In the genomic region with DNA sequence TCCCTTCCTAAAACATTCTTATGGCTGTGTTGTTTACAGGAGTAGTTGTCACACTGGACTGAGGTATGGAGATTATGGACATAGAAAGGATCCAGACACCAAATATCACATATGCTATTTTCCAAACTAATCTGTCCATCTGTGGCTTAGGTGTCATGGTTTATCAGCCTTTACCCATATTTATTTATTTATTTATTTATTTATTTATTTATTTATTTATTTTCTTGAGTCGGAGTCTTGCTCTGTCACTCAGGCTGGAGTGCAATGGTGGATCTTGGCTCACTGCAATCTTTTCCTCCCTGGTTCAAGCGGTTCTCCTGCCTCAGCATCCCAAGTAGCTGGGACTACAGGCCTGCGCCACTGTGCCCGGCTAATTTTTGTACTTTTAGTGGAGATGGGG, we compare ENCODE assay signal across 1 cellular context.
TF ChIP-seq lines count a peak whose summit lies in the region.

No MANE protein-coding gene starts in this region.

TF ChIP-seq in HEK293, 187 proteins besides CTCF, POLR2A, EP300 and RAD21 (continued from another document):
- peak; percentile 68 for TF ChIP-seq ZNF518A (tag by site-specific recombination; conservative IDR thresholded peaks at IDR 0.05; ENCODE audit: low read depth)
- TF ChIP-seq ZNF426 (tag by site-specific recombination; IDR thresholded peaks at IDR 0.05), result peak; percentile 63
- no peak for TF ChIP-seq GLI4 (tag by site-specific recombination; IDR thresholded peaks at IDR 0.05)
- no peak for TF ChIP-seq ZNF677 (tag by site-specific recombination; IDR thresholded peaks at IDR 0.05)
- TF ChIP-seq OSR2 (tag by site-specific recombination; IDR thresholded peaks at IDR 0.05), result no peak
- TF ChIP-seq KLF16 (tag by site-specific recombination; IDR thresholded peaks at IDR 0.05), result no peak
- TF ChIP-seq ZNF214 (tag by site-specific recombination; IDR thresholded peaks at IDR 0.05; ENCODE audit: borderline replicate concordance), result no peak
- TF ChIP-seq MEIS1 (CRISPR knock-in tag; IDR thresholded peaks at IDR 0.05; ENCODE audit: borderline replicate concordance), result no peak
- TF ChIP-seq, protein P1, sequence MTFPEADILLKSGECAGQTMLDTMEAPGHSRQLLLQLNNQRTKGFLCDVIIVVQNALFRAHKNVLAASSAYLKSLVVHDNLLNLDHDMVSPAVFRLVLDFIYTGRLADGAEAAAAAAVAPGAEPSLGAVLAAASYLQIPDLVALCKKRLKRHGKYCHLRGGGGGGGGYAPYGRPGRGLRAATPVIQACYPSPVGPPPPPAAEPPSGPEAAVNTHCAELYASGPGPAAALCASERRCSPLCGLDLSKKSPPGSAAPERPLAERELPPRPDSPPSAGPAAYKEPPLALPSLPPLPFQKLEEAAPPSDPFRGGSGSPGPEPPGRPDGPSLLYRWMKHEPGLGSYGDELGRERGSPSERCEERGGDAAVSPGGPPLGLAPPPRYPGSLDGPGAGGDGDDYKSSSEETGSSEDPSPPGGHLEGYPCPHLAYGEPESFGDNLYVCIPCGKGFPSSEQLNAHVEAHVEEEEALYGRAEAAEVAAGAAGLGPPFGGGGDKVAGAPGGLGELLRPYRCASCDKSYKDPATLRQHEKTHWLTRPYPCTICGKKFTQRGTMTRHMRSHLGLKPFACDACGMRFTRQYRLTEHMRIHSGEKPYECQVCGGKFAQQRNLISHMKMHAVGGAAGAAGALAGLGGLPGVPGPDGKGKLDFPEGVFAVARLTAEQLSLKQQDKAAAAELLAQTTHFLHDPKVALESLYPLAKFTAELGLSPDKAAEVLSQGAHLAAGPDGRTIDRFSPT (tag by site-specific recombination; IDR thresholded peaks at IDR 0.05), result no peak
- TF ChIP-seq MYNN (tag by site-specific recombination; IDR thresholded peaks at IDR 0.05; ENCODE audit: borderline replicate concordance), result no peak
- TF ChIP-seq ZNF701 (tag by site-specific recombination; IDR thresholded peaks at IDR 0.05), result no peak
- TF ChIP-seq ZNF585B (tag by site-specific recombination; IDR thresholded peaks at IDR 0.05), result no peak
- TF ChIP-seq PATZ1 (tag by site-specific recombination; IDR thresholded peaks at IDR 0.05), result no peak
- no peak for TF ChIP-seq ZNF600 (tag by site-specific recombination; IDR thresholded peaks at IDR 0.05)
- no peak for TF ChIP-seq ZNF391 (tag by site-specific recombination; IDR thresholded peaks at IDR 0.05; ENCODE audit: borderline replicate concordance, low read depth)
- no peak for TF ChIP-seq ZBTB7A (tag by site-specific recombination; IDR thresholded peaks at IDR 0.05; ENCODE audit: low read depth)
- no peak for TF ChIP-seq ZNF843 (tag by site-specific recombination; IDR thresholded peaks at IDR 0.05)
- TF ChIP-seq ZNF510 (tag by site-specific recombination; IDR thresholded peaks at IDR 0.05; ENCODE audit: insufficient replicate concordance), result peak; percentile 33
- TF ChIP-seq RBAK (tag by site-specific recombination; IDR thresholded peaks at IDR 0.05), result no peak
- TF ChIP-seq HOXC10 (CRISPR knock-in tag; IDR thresholded peaks at IDR 0.05), result no peak
- no peak for TF ChIP-seq ZNF266 (tag by site-specific recombination; IDR thresholded peaks at IDR 0.05; ENCODE audit: low read depth)
- TF ChIP-seq SCRT2 (tag by site-specific recombination; IDR thresholded peaks at IDR 0.05), result no peak
- no peak for TF ChIP-seq ZNF132 (tag by site-specific recombination; IDR thresholded peaks at IDR 0.05; ENCODE audit: borderline replicate concordance)
- TF ChIP-seq ZBTB21 (tag by site-specific recombination; IDR thresholded peaks at IDR 0.05), result no peak
- TF ChIP-seq, protein P2, sequence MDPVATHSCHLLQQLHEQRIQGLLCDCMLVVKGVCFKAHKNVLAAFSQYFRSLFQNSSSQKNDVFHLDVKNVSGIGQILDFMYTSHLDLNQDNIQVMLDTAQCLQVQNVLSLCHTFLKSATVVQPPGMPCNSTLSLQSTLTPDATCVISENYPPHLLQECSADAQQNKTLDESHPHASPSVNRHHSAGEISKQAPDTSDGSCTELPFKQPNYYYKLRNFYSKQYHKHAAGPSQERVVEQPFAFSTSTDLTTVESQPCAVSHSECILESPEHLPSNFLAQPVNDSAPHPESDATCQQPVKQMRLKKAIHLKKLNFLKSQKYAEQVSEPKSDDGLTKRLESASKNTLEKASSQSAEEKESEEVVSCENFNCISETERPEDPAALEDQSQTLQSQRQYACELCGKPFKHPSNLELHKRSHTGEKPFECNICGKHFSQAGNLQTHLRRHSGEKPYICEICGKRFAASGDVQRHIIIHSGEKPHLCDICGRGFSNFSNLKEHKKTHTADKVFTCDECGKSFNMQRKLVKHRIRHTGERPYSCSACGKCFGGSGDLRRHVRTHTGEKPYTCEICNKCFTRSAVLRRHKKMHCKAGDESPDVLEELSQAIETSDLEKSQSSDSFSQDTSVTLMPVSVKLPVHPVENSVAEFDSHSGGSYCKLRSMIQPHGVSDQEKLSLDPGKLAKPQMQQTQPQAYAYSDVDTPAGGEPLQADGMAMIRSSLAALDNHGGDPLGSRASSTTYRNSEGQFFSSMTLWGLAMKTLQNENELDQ (tag by site-specific recombination; IDR thresholded peaks at IDR 0.05; ENCODE audit: low read depth), result no peak
- TF ChIP-seq ZNF404 (tag by site-specific recombination; IDR thresholded peaks at IDR 0.05), result no peak
- TF ChIP-seq ZNF449 (tag by site-specific recombination; IDR thresholded peaks at IDR 0.05), result no peak
- TF ChIP-seq AEBP2 (tag by site-specific recombination; IDR thresholded peaks at IDR 0.05; ENCODE audit: borderline replicate concordance), result no peak
- TF ChIP-seq SP7 (tag by site-specific recombination; IDR thresholded peaks at IDR 0.05), result no peak
- TF ChIP-seq, protein P3, sequence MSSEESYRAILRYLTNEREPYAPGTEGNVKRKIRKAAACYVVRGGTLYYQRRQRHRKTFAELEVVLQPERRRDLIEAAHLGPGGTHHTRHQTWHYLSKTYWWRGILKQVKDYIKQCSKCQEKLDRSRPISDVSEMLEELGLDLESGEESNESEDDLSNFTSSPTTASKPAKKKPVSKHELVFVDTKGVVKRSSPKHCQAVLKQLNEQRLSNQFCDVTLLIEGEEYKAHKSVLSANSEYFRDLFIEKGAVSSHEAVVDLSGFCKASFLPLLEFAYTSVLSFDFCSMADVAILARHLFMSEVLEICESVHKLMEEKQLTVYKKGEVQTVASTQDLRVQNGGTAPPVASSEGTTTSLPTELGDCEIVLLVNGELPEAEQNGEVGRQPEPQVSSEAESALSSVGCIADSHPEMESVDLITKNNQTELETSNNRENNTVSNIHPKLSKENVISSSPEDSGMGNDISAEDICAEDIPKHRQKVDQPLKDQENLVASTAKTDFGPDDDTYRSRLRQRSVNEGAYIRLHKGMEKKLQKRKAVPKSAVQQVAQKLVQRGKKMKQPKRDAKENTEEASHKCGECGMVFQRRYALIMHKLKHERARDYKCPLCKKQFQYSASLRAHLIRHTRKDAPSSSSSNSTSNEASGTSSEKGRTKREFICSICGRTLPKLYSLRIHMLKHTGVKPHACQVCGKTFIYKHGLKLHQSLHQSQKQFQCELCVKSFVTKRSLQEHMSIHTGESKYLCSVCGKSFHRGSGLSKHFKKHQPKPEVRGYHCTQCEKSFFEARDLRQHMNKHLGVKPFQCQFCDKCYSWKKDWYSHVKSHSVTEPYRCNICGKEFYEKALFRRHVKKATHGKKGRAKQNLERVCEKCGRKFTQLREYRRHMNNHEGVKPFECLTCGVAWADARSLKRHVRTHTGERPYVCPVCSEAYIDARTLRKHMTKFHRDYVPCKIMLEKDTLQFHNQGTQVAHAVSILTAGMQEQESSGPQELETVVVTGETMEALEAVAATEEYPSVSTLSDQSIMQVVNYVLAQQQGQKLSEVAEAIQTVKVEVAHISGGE (tag by site-specific recombination; conservative IDR thresholded peaks at IDR 0.05; ENCODE audit: low read depth), result peak; percentile 57
- no peak for TF ChIP-seq PRDM4 (tag by site-specific recombination; IDR thresholded peaks at IDR 0.05)
- peak; percentile 38; the same call in 1 of the 2 replicates for TF ChIP-seq ZNF623 (tag by site-specific recombination; IDR thresholded peaks at IDR 0.05)
